In the genomic region with DNA sequence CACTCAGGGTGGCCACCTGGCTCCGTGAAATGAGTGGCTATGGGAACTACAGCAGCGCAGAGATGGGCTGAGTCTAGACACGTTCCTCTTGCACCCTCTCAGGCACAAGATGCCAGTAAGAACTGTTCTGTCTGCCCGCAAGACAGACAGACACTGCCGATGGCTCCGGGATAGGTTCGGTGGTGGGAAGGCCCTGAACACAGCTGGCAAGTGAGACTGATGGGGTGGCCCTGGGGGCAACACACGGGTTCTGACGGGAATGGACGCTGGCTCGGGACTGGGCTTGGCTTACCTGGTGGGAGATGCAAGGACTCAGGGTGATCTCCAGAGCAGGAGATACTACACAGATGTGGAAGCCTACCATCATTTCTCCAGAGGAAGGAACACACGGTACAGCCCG, we compare ENCODE assay signal across 3 cellular contexts. TPM values are rescaled to one million over a fixed set of nuclear protein-coding genes. Genes with fewer than 3 reads are reported as not detected.
"Had no signal": no experiment of that assay in that cellular context is flagged by ENCODE, and none has a peak within 500 bp of the region (broad histone marks: within the 10 kb centered on the region; RNA-seq: fewer than 3 reads in every experiment).

No MANE protein-coding gene starts in this region.

RNA-seq across cellular contexts. Expression of gene CTSV, which starts 16.9 kb away (rescaled TPM):
- total RNA-seq: naive thymus-derived CD8-positive, alpha-beta T cell; sigmoid colon; ureter had no signal
- polyA plus RNA-seq: naive thymus-derived CD8-positive, alpha-beta T cell had no signal
